1 cellular context compared by ENCODE assay signal in the genomic region with DNA sequence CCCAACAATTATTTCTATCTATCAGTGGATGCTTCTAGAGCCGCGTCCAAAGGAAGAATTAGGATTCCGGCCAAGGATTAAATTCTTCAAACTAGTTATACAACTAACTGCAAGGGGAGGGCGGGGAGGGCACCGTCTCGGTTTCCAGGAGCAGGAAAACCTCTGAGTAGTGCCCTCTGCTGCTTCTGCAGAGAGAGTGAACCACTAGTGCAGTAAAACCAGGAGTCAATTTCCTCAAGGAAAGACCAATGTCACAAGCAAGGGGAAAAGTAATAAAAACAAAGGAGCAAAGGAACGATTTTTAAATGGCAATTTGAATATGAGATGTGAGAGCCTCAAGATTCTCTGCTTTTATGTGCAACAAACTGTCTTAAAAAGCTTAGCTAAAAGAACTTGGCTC.
TF ChIP-seq lines count a peak whose summit lies in the region.

No MANE protein-coding gene starts in this region.

TF ChIP-seq in GM23338, 12 proteins besides CTCF, POLR2A, EP300 and RAD21 (continued from another document):
- no peak for TF ChIP-seq ZNF462 (CRISPR knock-in tag; IDR thresholded peaks at IDR 0.05)
- TF ChIP-seq EZH2 (IDR thresholded peaks at IDR 0.05; ENCODE audit: low read depth, unreplicated experiment): no peak
- TF ChIP-seq JUNB (IDR thresholded peaks at IDR 0.05; ENCODE audit: unreplicated experiment): no peak
